In the genomic region with DNA sequence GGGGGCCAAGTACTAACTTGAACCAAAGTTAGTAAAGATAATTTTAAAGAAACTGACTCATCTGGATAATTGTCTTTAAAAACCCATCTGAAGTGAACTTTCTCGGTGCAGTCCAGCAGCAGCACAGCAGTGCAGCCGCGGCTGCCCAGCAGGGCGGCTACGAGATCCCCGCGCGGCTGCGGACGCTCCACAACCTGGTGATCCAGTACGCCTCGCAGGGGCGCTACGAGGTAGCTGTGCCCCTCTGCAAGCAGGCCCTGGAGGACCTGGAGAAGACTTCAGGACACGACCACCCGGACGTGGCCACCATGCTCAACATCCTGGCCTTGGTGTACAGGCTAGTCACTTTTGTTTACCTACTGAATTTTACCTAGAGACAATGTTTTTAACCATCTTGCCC, we compare ENCODE assay signal across 21 cellular contexts. TPM values are rescaled to one million over a fixed set of nuclear protein-coding genes. Genes with fewer than 3 reads are reported as not detected.
A peak's percentile ranks its signal among the peaks of the same experiment; 100 is the strongest.
DNase-seq lines count a peak whose midpoint lies in the region; ATAC-seq, FAIRE-seq and TF ChIP-seq lines count a peak whose summit lies in the region.
"Had no signal": no experiment of that assay in that cellular context is flagged by ENCODE, and none has a peak within 500 bp of the region (broad histone marks: within the 10 kb centered on the region; RNA-seq: fewer than 3 reads in every experiment).

No MANE protein-coding gene starts in this region.

- 93 to 98% (median 97%) methylated on average over 15 to 17 of the region's 17 CpGs for WGBS in heart left ventricle, 4 donors

- H2AFZ ChIP-seq in astrocyte (ENCODE audit: low read depth, low read length) (no peak overlapping the region), fibroblast of lung (ENCODE audit: low read length) (no peak overlapping the region)

- no peak overlapping the region for H3K4me3 ChIP-seq in AG04450 (ENCODE audit: low read depth, low read length)
- no peak overlapping the region for H3K4me3 ChIP-seq in astrocyte (ENCODE audit: insufficient read depth, low read depth, low read length)
- no peak overlapping the region for H3K4me3 ChIP-seq in fibroblast of lung (replicated peaks in 1 of 4; ENCODE audit: control extremely low read depth in 1 of 4, insufficient read depth in 1 of 4, low read depth in 3 of 4, low read length in 4 of 4)
- no peak overlapping the region for H3K4me3 ChIP-seq in heart left ventricle
- H3K4me3 ChIP-seq in naive thymus-derived CD4-positive, alpha-beta T cell (ENCODE audit: low read length) = no peak overlapping the region
- H3K4me3 ChIP-seq: BLaER1, K562 had no signal

- no peak for FAIRE-seq in astrocyte (lab: Jason Lieb, UNC)
- FAIRE-seq: A204.1, GM12892, GM18507, K562 had no signal

- H3K27ac Mint-ChIP-seq in HFFc6 (peak overlapping the region; percentile 78), astrocyte (ENCODE audit: unreplicated experiment) (peak overlapping the region; percentile 69), glutamatergic neuron (ENCODE audit: unreplicated experiment) (no peak overlapping the region)
- no peak overlapping the region for H3K27ac Mint-ChIP-seq in naive thymus-derived CD4-positive, alpha-beta T cell

- H3K9ac ChIP-seq in astrocyte (ENCODE audit: low read length) (no peak overlapping the region), fibroblast of lung (ENCODE audit: insufficient read depth, low read length) (no peak overlapping the region)
- H3K9ac ChIP-seq: BLaER1 had no signal

- H4K20me1 ChIP-seq in astrocyte (ENCODE audit: insufficient read depth, low read length) (peaks cover 58% of the 10 kb centered on the region), fibroblast of lung (ENCODE audit: control insufficient read depth, extremely low read depth, insufficient read depth, low read length) (no peaks in the 10 kb centered on the region)

- no peak for ATAC-seq in heart left ventricle
- no peak for ATAC-seq in naive thymus-derived CD4-positive, alpha-beta T cell
- ATAC-seq: HCT116, K562 had no signal

- TF ChIP-seq POLR2A in heart left ventricle (IDR thresholded peaks at IDR 0.05) = no peak

- POLR2A ChIA-PET in AG04450 (lab: Yijun Ruan, JAX) = interaction anchor here (0.6 kb wide), 1 partner anchor 34 kb away, joined by 3 read pairs; no protein-coding TSS in a partner anchor
- POLR2A ChIA-PET in naive thymus-derived CD4-positive, alpha-beta T cell (lab: Charles Lee) = no interaction called here

- H3K9me3 ChIP-seq in AG04450 (ENCODE audit: control insufficient read depth, insufficient read depth, low read length) = no peaks in the 10 kb centered on the region; the same call in 1 of the 2 replicates
- H3K9me3 ChIP-seq in astrocyte (ENCODE audit: insufficient read depth, low read depth, low read length) = no peaks in the 10 kb centered on the region
- no peaks in the 10 kb centered on the region for H3K9me3 ChIP-seq in fibroblast of lung (ENCODE audit: control insufficient read depth, insufficient read depth, low read depth, low read length)
- no peaks in the 10 kb centered on the region for H3K9me3 ChIP-seq in heart left ventricle
- H3K9me3 ChIP-seq in naive thymus-derived CD4-positive, alpha-beta T cell (ENCODE audit: control insufficient read depth in 2 of 3, low read length in 3 of 3) = no peaks in the 10 kb centered on the region
- H3K9me3 ChIP-seq: BLaER1 had no signal

- H3K27ac ChIP-seq in AG04450 (ENCODE audit: low read depth, low read length) (peak overlapping the region; percentile 39), astrocyte (ENCODE audit: low read depth, low read length) (no peak overlapping the region), fibroblast of lung (ENCODE audit: insufficient read depth, low read length) (peak overlapping the region; percentile 19), heart left ventricle (no peak overlapping the region)
- H3K27ac ChIP-seq in naive thymus-derived CD4-positive, alpha-beta T cell (ENCODE audit: low read depth, low read length) = no peak overlapping the region
- H3K27ac ChIP-seq: BLaER1 had no signal

- CTCF ChIA-PET in AG04450 (lab: Charles Lee) = no interaction called here
- CTCF ChIA-PET in naive thymus-derived CD4-positive, alpha-beta T cell (lab: Charles Lee) = no interaction called here

- H3K4me1 ChIP-seq in astrocyte (ENCODE audit: insufficient read depth, low read length) = peaks cover 16% of the 10 kb centered on the region
- peaks cover 18% of the 10 kb centered on the region for H3K4me1 ChIP-seq in fibroblast of lung (ENCODE audit: control insufficient read depth, extremely low read depth, insufficient read depth, low read length)
- H3K4me1 ChIP-seq in heart left ventricle = peaks cover 0 to 14% (median 2%) of the 10 kb centered on the region in 12 donors
- no peaks in the 10 kb centered on the region for H3K4me1 ChIP-seq in naive thymus-derived CD4-positive, alpha-beta T cell (ENCODE audit: control insufficient read depth in 2 of 2, insufficient read depth in 2 of 2, low read length in 2 of 2)

- H3K4me3 Mint-ChIP-seq in HFFc6 (peak overlapping the region; percentile 51), astrocyte (ENCODE audit: unreplicated experiment) (no peak overlapping the region), glutamatergic neuron (ENCODE audit: unreplicated experiment) (no peak overlapping the region)
- H3K4me3 Mint-ChIP-seq in naive thymus-derived CD4-positive, alpha-beta T cell = no peak overlapping the region
- H3K4me3 Mint-ChIP-seq: CD14-positive monocyte; CD4-positive, alpha-beta memory T cell had no signal

- peaks cover 54% of the 10 kb centered on the region for H3K36me3 Mint-ChIP-seq in HFFc6 (ENCODE audit: low read depth)
- peaks cover 25% of the 10 kb centered on the region for H3K36me3 Mint-ChIP-seq in astrocyte (ENCODE audit: low read depth, unreplicated experiment)
- H3K36me3 Mint-ChIP-seq in naive thymus-derived CD4-positive, alpha-beta T cell = peaks cover 0 to 34% (median 9%) of the 10 kb centered on the region in 5 donors
- H3K36me3 Mint-ChIP-seq in glutamatergic neuron (ENCODE audit: unreplicated experiment) = peaks cover 5% of the 10 kb centered on the region

- H3K79me2 ChIP-seq in astrocyte (ENCODE audit: insufficient read depth, low read length) = peaks cover 81% of the 10 kb centered on the region
- peaks cover 63% of the 10 kb centered on the region for H3K79me2 ChIP-seq in fibroblast of lung (ENCODE audit: control insufficient read depth, insufficient read depth, low read length)

- TF ChIP-seq CTCF in AG04450 (IDR thresholded peaks at IDR 0.05; ENCODE audit: low read depth, low read length) (no peak), HFFc6 (IDR thresholded peaks at IDR 0.05) (no peak), astrocyte (IDR thresholded peaks at IDR 0.05; ENCODE audit: insufficient read depth, low read depth, low read length) (no peak), fibroblast of lung (conservative IDR thresholded peaks at IDR 0.05 in 1 of 2, IDR thresholded peaks at IDR 0.05 in 1 of 2; ENCODE audit: low read depth in 1 of 2, low read length in 2 of 2) (no peak), heart left ventricle (IDR thresholded peaks at IDR 0.05) (no peak), glutamatergic neuron (IDR thresholded peaks at IDR 0.05; ENCODE audit: partially characterized antibody, unreplicated experiment) (no peak)

- DNase-seq in AG04450 (ENCODE audit: low read depth, low spot score) = no peak
- no peak for DNase-seq in HFFc6
- DNase-seq in astrocyte (ENCODE audit: low read depth) = no peak
- DNase-seq in fibroblast of lung (ENCODE audit: low read depth in 2 of 2) = no peak
- no peak for DNase-seq in heart left ventricle
- DNase-seq in effector CD8-positive, alpha-beta T cell (lab: John Stamatoyannopoulos, UW) = no peak
- DNase-seq in naive thymus-derived CD4-positive, alpha-beta T cell = no peak
- DNase-seq in glutamatergic neuron = no peak
- DNase-seq: CD4-positive, alpha-beta memory T cell; DMS153; DMS79; GDM1; GOT3; H7 had no signal

- H3K4me2 ChIP-seq in astrocyte (ENCODE audit: low read length) (no peak overlapping the region), fibroblast of lung (ENCODE audit: extremely low read depth, insufficient read depth, low read length) (no peak overlapping the region)

- intact Hi-C loops in heart left ventricle (cut with DNase I) = no loop called here
- intact Hi-C loops in naive thymus-derived CD4-positive, alpha-beta T cell (cut with micrococcal nuclease) = no loop called here

- H3K27me3 Mint-ChIP-seq in HFFc6 (ENCODE audit: insufficient read depth) (peaks cover 8% of the 10 kb centered on the region), astrocyte (ENCODE audit: low read depth, unreplicated experiment) (no peaks in the 10 kb centered on the region), glutamatergic neuron (ENCODE audit: unreplicated experiment) (peaks cover 2% of the 10 kb centered on the region)
- H3K27me3 Mint-ChIP-seq in naive thymus-derived CD4-positive, alpha-beta T cell = no peaks in the 10 kb centered on the region
- H3K27me3 Mint-ChIP-seq: CD4-positive, alpha-beta memory T cell had no signal

- H3K4me1 Mint-ChIP-seq in HFFc6 (ENCODE audit: low read depth) (peaks cover 62% of the 10 kb centered on the region), astrocyte (ENCODE audit: low read depth, unreplicated experiment) (peaks cover 19% of the 10 kb centered on the region), glutamatergic neuron (ENCODE audit: low read depth, unreplicated experiment) (no peaks in the 10 kb centered on the region)
- H3K4me1 Mint-ChIP-seq in naive thymus-derived CD4-positive, alpha-beta T cell = peaks cover 0 to 8% (median 2%) of the 10 kb centered on the region in 7 donors

- no peaks in the 10 kb centered on the region for H3K27me3 ChIP-seq in AG04450 (ENCODE audit: control insufficient read depth, insufficient read depth, low read length)
- no peaks in the 10 kb centered on the region for H3K27me3 ChIP-seq in astrocyte (ENCODE audit: insufficient read depth, low read length)
- no peaks in the 10 kb centered on the region for H3K27me3 ChIP-seq in fibroblast of lung (ENCODE audit: control insufficient read depth, insufficient read depth, low read length)
- H3K27me3 ChIP-seq in heart left ventricle = no peaks in the 10 kb centered on the region
- no peaks in the 10 kb centered on the region for H3K27me3 ChIP-seq in naive thymus-derived CD4-positive, alpha-beta T cell (ENCODE audit: control insufficient read depth in 2 of 2, insufficient read depth in 2 of 2, low read length in 2 of 2)
- H3K27me3 ChIP-seq: BLaER1 had no signal

- H3K36me3 ChIP-seq in astrocyte (ENCODE audit: insufficient read depth, low read length) (peaks cover 37% of the 10 kb centered on the region), fibroblast of lung (ENCODE audit: control insufficient read depth, insufficient read depth, low read length) (peaks cover 34% of the 10 kb centered on the region), heart left ventricle (peaks cover 0 to 100% (median 99%) of the 10 kb centered on the region in 9 donors)
- peaks cover 11 to 80% (median 14%) of the 10 kb centered on the region in 3 experiments for H3K36me3 ChIP-seq in naive thymus-derived CD4-positive, alpha-beta T cell (ENCODE audit: control insufficient read depth in 2 of 3, insufficient read depth in 3 of 3, low read length in 3 of 3)

- H3K9me3 Mint-ChIP-seq in HFFc6 (no peaks in the 10 kb centered on the region), astrocyte (ENCODE audit: unreplicated experiment) (no peaks in the 10 kb centered on the region), glutamatergic neuron (ENCODE audit: unreplicated experiment) (peaks cover 5% of the 10 kb centered on the region)
- no peaks in the 10 kb centered on the region for H3K9me3 Mint-ChIP-seq in naive thymus-derived CD4-positive, alpha-beta T cell
- H3K9me3 Mint-ChIP-seq: CD14-positive monocyte; CD4-positive, alpha-beta memory T cell had no signal

RNA-seq across cellular contexts. Expression of a gene that starts 33.6 kb away (rescaled TPM):
- polyA plus RNA-seq in AG04450 (2011; rRNA removed) (126 and 160 TPM in 2 replicates), fibroblast of lung (180 and 185 TPM in 2 replicates), heart left ventricle (100 to 1,000 TPM; 162 to 171 TPM)
- 134 and 150 TPM in 2 replicates for polyA minus RNA-seq in AG04450 (2011; rRNA and poly(A)+ RNA removed)
- 100 to 1,000 TPM; 179 to 204 (median 189) TPM for total RNA-seq in HFFc6 (2021; fragmentation: NEBNext Ultra II Directional; extraction: Animal tissue kit (Norgen Biotek cat#: 25700))
- total RNA-seq in astrocyte (226 and 238 TPM in 2 replicates), fibroblast of lung (138 and 219 TPM in 2 replicates), heart left ventricle (100 to 1,000 TPM; 127 to 241 (median 150) TPM), glutamatergic neuron (ENCODE audit: unreplicated experiment) (975 TPM)
- polyA plus RNA-seq in fibroblast of lung (2012) = 99.9 and 103 TPM in 2 replicates
- polyA minus RNA-seq in fibroblast of lung (ENCODE audit: low replicate concordance) = 26.2 and 48.7 TPM in 2 replicates
- total RNA-seq in naive thymus-derived CD4-positive, alpha-beta T cell = 100 to 1,000 TPM; 150 to 268 (median 174) TPM
- 10 to 100 TPM; 65.5 to 75.8 TPM for polyA plus RNA-seq in naive thymus-derived CD4-positive, alpha-beta T cell

RNA-seq across cellular contexts. Expression of a gene that starts 52.7 kb away (rescaled TPM):
- polyA plus RNA-seq in AG04450 (2011; rRNA removed) = 4.3 and 4.8 TPM in 2 replicates
- polyA minus RNA-seq in AG04450 (2011; rRNA and poly(A)+ RNA removed) = 2.8 and 3.2 TPM in 2 replicates
- total RNA-seq in HFFc6 (2021; fragmentation: NEBNext Ultra II Directional; extraction: Animal tissue kit (Norgen Biotek cat#: 25700)) = 10 to 100 TPM in 5 of 6 experiments, 1 to 10 TPM in 1; 7.3 to 15.7 (median 13.4) TPM
- total RNA-seq in astrocyte = 2.3 and 5.2 TPM in 2 replicates
- total RNA-seq in fibroblast of lung = 2.8 and 9.2 TPM in 2 replicates
- 4.9 and 10.7 TPM in 2 replicates for polyA plus RNA-seq in fibroblast of lung
- polyA plus RNA-seq in fibroblast of lung (2012) = 5.3 and 9.3 TPM in 2 replicates
- 9.2 and 11.0 TPM in 2 replicates for polyA minus RNA-seq in fibroblast of lung (ENCODE audit: low replicate concordance)
- 1 to 10 TPM; 1.9 to 8.7 (median 3.1) TPM for total RNA-seq in heart left ventricle
- polyA plus RNA-seq in heart left ventricle = 1 to 10 TPM; 1.9 to 2.6 TPM
- total RNA-seq in naive thymus-derived CD4-positive, alpha-beta T cell = 10 to 100 TPM in 4 of 5 experiments, 1 to 10 TPM in 1; 9.3 to 38.9 (median 15.9) TPM
- polyA plus RNA-seq in naive thymus-derived CD4-positive, alpha-beta T cell = 1 to 10 TPM; 5.1 to 5.7 TPM
- total RNA-seq in glutamatergic neuron (ENCODE audit: unreplicated experiment) = 4.5 TPM

RNA-seq across cellular contexts. Expression of a gene that starts 53.0 kb away (rescaled TPM):
- polyA plus RNA-seq in AG04450 (2011; rRNA removed) (77.5 and 78.6 TPM in 2 replicates), fibroblast of lung (94.5 and 125 TPM in 2 replicates), heart left ventricle (10 to 100 TPM; 48.8 to 86.1 TPM)
- polyA minus RNA-seq in AG04450 (2011; rRNA and poly(A)+ RNA removed) = 26.4 and 30.1 TPM in 2 replicates
- 10 to 100 TPM; 40.9 to 47.7 (median 42.1) TPM for total RNA-seq in HFFc6 (2021; fragmentation: NEBNext Ultra II Directional; extraction: Animal tissue kit (Norgen Biotek cat#: 25700))
- total RNA-seq in astrocyte (41.7 and 42.0 TPM in 2 replicates), fibroblast of lung (67.0 and 84.9 TPM in 2 replicates), heart left ventricle (10 to 100 TPM; 44.1 to 79.4 (median 52.5) TPM), glutamatergic neuron (ENCODE audit: unreplicated experiment) (49.1 TPM)
- 64.3 and 86.2 TPM in 2 replicates for polyA plus RNA-seq in fibroblast of lung (2012)
- polyA minus RNA-seq in fibroblast of lung (ENCODE audit: low replicate concordance) = 38.4 and 57.5 TPM in 2 replicates
- 10 to 100 TPM in 4 of 5 experiments, 1 to 10 TPM in 1; 5.8 to 19.0 (median 16.8) TPM for total RNA-seq in naive thymus-derived CD4-positive, alpha-beta T cell
- 10 to 100 TPM in 1 of 2 donors, 1 to 10 TPM in 1; 8.9 to 15.6 TPM for polyA plus RNA-seq in naive thymus-derived CD4-positive, alpha-beta T cell

Comparison
In these comparisons a context has a peak if more than half of its experiments do, and no peak if none do; other contexts are left out.
1. H3K27ac ChIP-seq: peak in AG04450 (single experiment) and fibroblast of lung (single experiment); none in astrocyte (single experiment), heart left ventricle (0 of 12) and naive thymus-derived CD4-positive, alpha-beta T cell (single experiment).
2. H3K27ac Mint-ChIP-seq: peak in HFFc6 (single experiment) and astrocyte (single experiment); none in naive thymus-derived CD4-positive, alpha-beta T cell (0 of 9) and glutamatergic neuron (single experiment).